ENCODE assay signal across 1 cellular context in the genomic region with DNA sequence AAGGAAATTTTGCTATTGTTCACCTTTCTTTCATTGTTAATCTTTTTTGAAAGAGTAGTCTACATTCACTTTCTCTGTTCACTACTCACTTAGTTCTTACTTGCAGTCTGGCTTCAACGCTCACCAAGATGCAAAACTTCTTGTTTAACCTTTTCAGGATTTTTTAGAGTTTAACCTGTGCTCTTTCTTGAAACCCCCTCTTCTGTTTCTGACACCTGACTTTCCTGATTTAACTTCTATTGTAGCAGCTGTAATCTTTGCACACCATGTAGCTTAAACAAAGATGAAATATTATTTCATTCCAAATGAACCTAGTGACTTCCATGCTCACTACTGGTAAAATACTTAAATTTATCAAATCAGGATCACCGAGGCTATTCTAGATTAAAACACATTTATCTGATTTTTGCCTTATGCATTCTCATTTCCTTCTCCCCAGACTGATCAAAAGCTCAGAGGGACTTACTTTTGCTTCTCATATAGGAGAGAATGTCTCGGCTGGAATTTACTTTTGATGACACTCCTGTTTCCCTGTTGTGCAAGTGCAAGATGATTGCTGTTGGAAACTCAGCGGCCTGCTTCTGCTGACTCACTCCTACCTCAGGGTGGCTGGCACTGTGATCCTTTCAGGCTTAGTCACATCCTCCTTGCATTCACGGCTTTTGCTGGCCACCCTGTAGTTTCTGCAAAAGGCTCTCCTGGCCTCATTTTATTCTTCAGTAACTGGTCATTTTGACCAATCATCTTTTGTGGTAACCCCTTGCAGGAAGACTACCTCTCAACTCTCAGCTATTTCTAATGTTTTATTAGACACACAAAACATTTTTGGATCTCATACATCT.
TF ChIP-seq lines count a peak whose summit lies in the region.

No MANE protein-coding gene starts in this region.

TF ChIP-seq in SK-N-SH treated with all-trans-retinoic acid at 6 μM for 48 hours, 23 proteins besides CTCF, POLR2A, EP300 and RAD21 (continued from another document):
- TF ChIP-seq, protein P1, sequence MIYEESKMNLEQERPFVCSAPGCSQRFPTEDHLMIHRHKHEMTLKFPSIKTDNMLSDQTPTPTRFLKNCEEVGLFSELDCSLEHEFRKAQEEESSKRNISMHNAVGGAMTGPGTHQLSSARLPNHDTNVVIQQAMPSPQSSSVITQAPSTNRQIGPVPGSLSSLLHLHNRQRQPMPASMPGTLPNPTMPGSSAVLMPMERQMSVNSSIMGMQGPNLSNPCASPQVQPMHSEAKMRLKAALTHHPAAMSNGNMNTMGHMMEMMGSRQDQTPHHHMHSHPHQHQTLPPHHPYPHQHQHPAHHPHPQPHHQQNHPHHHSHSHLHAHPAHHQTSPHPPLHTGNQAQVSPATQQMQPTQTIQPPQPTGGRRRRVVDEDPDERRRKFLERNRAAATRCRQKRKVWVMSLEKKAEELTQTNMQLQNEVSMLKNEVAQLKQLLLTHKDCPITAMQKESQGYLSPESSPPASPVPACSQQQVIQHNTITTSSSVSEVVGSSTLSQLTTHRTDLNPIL (CRISPR knock-in tag; IDR thresholded peaks at IDR 0.05; ENCODE audit: low read depth), result no peak
- no peak for TF ChIP-seq ZNF70 (CRISPR knock-in tag; IDR thresholded peaks at IDR 0.05)
- TF ChIP-seq PPARA (CRISPR knock-in tag; IDR thresholded peaks at IDR 0.05; ENCODE audit: borderline replicate concordance), result no peak
- TF ChIP-seq ARNTL (CRISPR knock-in tag; IDR thresholded peaks at IDR 0.05; ENCODE audit: borderline replicate concordance, low read depth), result no peak
- TF ChIP-seq, protein P2, sequence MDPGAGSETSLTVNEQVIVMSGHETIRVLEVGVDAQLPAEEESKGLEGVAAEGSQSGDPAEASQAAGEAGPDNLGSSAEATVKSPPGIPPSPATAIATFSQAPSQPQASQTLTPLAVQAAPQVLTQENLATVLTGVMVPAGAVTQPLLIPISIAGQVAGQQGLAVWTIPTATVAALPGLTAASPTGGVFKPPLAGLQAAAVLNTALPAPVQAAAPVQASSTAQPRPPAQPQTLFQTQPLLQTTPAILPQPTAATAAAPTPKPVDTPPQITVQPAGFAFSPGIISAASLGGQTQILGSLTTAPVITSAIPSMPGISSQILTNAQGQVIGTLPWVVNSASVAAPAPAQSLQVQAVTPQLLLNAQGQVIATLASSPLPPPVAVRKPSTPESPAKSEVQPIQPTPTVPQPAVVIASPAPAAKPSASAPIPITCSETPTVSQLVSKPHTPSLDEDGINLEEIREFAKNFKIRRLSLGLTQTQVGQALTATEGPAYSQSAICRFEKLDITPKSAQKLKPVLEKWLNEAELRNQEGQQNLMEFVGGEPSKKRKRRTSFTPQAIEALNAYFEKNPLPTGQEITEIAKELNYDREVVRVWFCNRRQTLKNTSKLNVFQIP (CRISPR knock-in tag; IDR thresholded peaks at IDR 0.05; ENCODE audit: borderline replicate concordance, low read depth), result no peak
- no peak for TF ChIP-seq ZNF8 (CRISPR knock-in tag; IDR thresholded peaks at IDR 0.05)
- TF ChIP-seq, protein P3, sequence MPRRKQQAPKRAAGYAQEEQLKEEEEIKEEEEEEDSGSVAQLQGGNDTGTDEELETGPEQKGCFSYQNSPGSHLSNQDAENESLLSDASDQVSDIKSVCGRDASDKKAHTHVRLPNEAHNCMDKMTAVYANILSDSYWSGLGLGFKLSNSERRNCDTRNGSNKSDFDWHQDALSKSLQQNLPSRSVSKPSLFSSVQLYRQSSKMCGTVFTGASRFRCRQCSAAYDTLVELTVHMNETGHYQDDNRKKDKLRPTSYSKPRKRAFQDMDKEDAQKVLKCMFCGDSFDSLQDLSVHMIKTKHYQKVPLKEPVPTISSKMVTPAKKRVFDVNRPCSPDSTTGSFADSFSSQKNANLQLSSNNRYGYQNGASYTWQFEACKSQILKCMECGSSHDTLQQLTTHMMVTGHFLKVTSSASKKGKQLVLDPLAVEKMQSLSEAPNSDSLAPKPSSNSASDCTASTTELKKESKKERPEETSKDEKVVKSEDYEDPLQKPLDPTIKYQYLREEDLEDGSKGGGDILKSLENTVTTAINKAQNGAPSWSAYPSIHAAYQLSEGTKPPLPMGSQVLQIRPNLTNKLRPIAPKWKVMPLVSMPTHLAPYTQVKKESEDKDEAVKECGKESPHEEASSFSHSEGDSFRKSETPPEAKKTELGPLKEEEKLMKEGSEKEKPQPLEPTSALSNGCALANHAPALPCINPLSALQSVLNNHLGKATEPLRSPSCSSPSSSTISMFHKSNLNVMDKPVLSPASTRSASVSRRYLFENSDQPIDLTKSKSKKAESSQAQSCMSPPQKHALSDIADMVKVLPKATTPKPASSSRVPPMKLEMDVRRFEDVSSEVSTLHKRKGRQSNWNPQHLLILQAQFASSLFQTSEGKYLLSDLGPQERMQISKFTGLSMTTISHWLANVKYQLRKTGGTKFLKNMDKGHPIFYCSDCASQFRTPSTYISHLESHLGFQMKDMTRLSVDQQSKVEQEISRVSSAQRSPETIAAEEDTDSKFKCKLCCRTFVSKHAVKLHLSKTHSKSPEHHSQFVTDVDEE (CRISPR knock-in tag; IDR thresholded peaks at IDR 0.05), result no peak
- TF ChIP-seq TOX (CRISPR knock-in tag; IDR thresholded peaks at IDR 0.05; ENCODE audit: borderline replicate concordance), result no peak
- no peak for TF ChIP-seq ZC3H10 (CRISPR knock-in tag; IDR thresholded peaks at IDR 0.05)
